Comparison of ENCODE assay signal across 8 cellular contexts in the genomic region with DNA sequence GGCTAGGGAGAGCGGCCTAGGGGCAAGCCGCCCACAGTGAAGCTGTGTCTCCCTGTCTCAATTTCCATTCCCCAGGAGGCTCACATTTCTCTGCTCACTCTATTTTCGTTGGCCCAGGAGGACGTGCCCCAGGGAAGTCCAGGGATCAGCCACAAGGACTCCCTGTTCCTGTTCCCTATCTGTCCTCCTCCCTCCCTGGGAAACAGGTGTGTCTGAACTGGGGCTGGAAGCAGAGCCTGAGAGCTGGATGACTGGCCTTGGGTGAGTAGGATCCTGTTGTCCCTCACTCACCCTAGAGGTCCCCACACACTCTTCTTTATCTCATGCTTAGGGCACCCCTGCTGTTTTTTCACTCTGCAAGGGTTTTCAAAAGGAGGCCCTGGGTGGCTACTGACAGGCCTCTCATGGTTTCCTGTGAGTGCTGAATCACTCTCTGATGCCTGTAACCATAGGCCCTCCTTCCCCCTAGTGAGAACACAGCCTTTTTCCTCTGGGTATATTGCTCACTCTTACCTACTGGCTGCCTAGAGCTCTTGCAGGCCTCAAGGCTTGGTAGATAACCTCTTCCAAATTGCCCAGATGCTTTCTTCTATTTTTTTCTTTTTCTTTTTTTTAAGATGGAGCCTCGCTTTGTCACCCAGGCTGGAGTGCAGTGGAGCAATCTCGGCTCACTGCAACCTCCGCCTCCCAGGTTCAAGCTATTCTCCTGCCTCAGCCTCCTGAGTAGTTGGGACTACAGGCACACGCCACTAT. TPM values are rescaled to one million over a fixed set of nuclear protein-coding genes. Genes with fewer than 3 reads are reported as not detected.
DNase-seq lines count a peak whose midpoint lies in the region; ATAC-seq and TF ChIP-seq lines count a peak whose summit lies in the region.

No MANE protein-coding gene starts in this region.

- H3K36me3 ChIP-seq in CD4-positive, CD25-positive, alpha-beta regulatory T cell (ENCODE audit: control insufficient read depth, insufficient read depth, low read length) = no peaks in the 10 kb centered on the region
- H3K36me3 ChIP-seq in mesodermal cell (ENCODE audit: control insufficient read depth, insufficient read depth, low read length) = peaks cover under 1% of the 10 kb centered on the region

- no peak overlapping the region for H3K4me3 ChIP-seq in CD4-positive, CD25-positive, alpha-beta regulatory T cell (ENCODE audit: low read depth, low read length)
- no peak overlapping the region for H3K4me3 ChIP-seq in mesodermal cell (ENCODE audit: extremely low read depth, insufficient read depth, low read length, poor library complexity, severe bottlenecking)

- no peaks in the 10 kb centered on the region for H3K36me3 Mint-ChIP-seq in CD4-positive, CD25-positive, alpha-beta regulatory T cell
- H3K36me3 Mint-ChIP-seq in activated naive CD4-positive, alpha-beta T cell treated with anti-CD3 and anti-CD28 coated beads, Interleukin-2, amount 50 U/mL, for 72 hours = peaks cover 17 to 27% of the 10 kb centered on the region in 2 donors

- peak; percentile 52 to 71 for ATAC-seq in CD4-positive, CD25-positive, alpha-beta regulatory T cell (ENCODE audit: low read depth in 2 of 2)
- ATAC-seq in activated naive CD4-positive, alpha-beta T cell treated with anti-CD3 and anti-CD28 coated beads, Interleukin-2, amount 50 U/mL, for 72 hours = peak; percentile 71 to 77
- no peak for ATAC-seq in GM18505 (IDR thresholded peaks at IDR 0.05; ENCODE audit: unreplicated experiment)

- H3K4me1 ChIP-seq in CD4-positive, CD25-positive, alpha-beta regulatory T cell (ENCODE audit: control insufficient read depth, insufficient read depth, low read length, poor library complexity, severe bottlenecking) = peaks cover 31% of the 10 kb centered on the region
- peaks cover 22% of the 10 kb centered on the region for H3K4me1 ChIP-seq in mesodermal cell (ENCODE audit: control insufficient read depth, insufficient read depth, low read length, poor library complexity, severe bottlenecking)

- peak overlapping the region; percentile 79 to 97 (median 87) for H3K27ac Mint-ChIP-seq in CD4-positive, CD25-positive, alpha-beta regulatory T cell
- H3K27ac Mint-ChIP-seq in activated naive CD4-positive, alpha-beta T cell treated with anti-CD3 and anti-CD28 coated beads, Interleukin-2, amount 50 U/mL, for 72 hours = peak overlapping the region; percentile 91 to 92

- TF ChIP-seq CTCF in GM20000 (IDR thresholded peaks at IDR 0.05; ENCODE audit: extremely low read depth, missing control alignments) = no peak

- peaks cover 12 to 61% (median 40%) of the 10 kb centered on the region in 4 donors for H3K4me1 Mint-ChIP-seq in CD4-positive, CD25-positive, alpha-beta regulatory T cell

- no peak for TF ChIP-seq POLR2A in GM18505 (IDR thresholded peaks at IDR 0.05; ENCODE audit: borderline replicate concordance, extremely low read depth, insufficient read depth, insufficient read length)

- peak overlapping the region; percentile 15 to 70 (median 37) for H3K4me3 Mint-ChIP-seq in CD4-positive, CD25-positive, alpha-beta regulatory T cell

- H3K9me3 ChIP-seq in CD4-positive, CD25-positive, alpha-beta regulatory T cell (ENCODE audit: control insufficient read depth in 2 of 2, low read length in 2 of 2) = no peaks in the 10 kb centered on the region
- H3K9me3 ChIP-seq in mesodermal cell (ENCODE audit: control insufficient read depth, low read length) = no peaks in the 10 kb centered on the region

- no peaks in the 10 kb centered on the region for H3K9me3 Mint-ChIP-seq in CD4-positive, CD25-positive, alpha-beta regulatory T cell
- H3K9me3 Mint-ChIP-seq in activated naive CD4-positive, alpha-beta T cell treated with anti-CD3 and anti-CD28 coated beads, Interleukin-2, amount 50 U/mL, for 72 hours = no peaks in the 10 kb centered on the region

- no peaks in the 10 kb centered on the region for H3K27me3 ChIP-seq in CD4-positive, CD25-positive, alpha-beta regulatory T cell (ENCODE audit: control insufficient read depth, insufficient read depth, low read length)

- 85 to 86% methylated on average over 5 of the region's 8 CpGs for WGBS in mesodermal cell (ENCODE audit: insufficient coverage in 2 of 2), 2 experiments

- peak overlapping the region; percentile 5 for H3K27ac ChIP-seq in CD4-positive, CD25-positive, alpha-beta regulatory T cell (ENCODE audit: insufficient read depth, low read length, poor library complexity, severe bottlenecking)
- H3K27ac ChIP-seq in mesodermal cell (ENCODE audit: low read depth, low read length, severe bottlenecking) = peak overlapping the region; percentile 80

- DNase-seq in CD4-positive, CD25-positive, alpha-beta regulatory T cell = peak in 2 of 3 donors; percentile 57 to 84
- DNase-seq in NCI-H146 (lab: John Stamatoyannopoulos, UW) (peak; percentile 25), D341Med (ENCODE audit: low spot score) (no peak), NCI-H1930 (lab: John Stamatoyannopoulos, UW) (no peak), GM20000 (ENCODE audit: low spot score) (no peak)
- DNase-seq in activated naive CD4-positive, alpha-beta T cell treated with anti-CD3 and anti-CD28 coated beads, Interleukin-2, amount 50 U/mL, for 72 hours (ENCODE audit: low spot score in 2 of 2) = peak in 1 of 2 donors; percentile 65

- no peaks in the 10 kb centered on the region for H3K27me3 Mint-ChIP-seq in CD4-positive, CD25-positive, alpha-beta regulatory T cell

RNA-seq across cellular contexts. Expression of a gene that starts 3.3 kb away (rescaled TPM):
- 12.3 TPM for total RNA-seq in CD4-positive, CD25-positive, alpha-beta regulatory T cell
- polyA plus RNA-seq in CD4-positive, CD25-positive, alpha-beta regulatory T cell = 10 to 100 TPM; 21.0 to 31.1 (median 24.9) TPM
- total RNA-seq in activated naive CD4-positive, alpha-beta T cell treated with anti-CD3 and anti-CD28 coated beads, Interleukin-2, amount 50 U/mL, for 72 hours = 10 to 100 TPM; 55.7 to 92.2 TPM
- 63.0 TPM for polyA plus RNA-seq in mesodermal cell (2013, experiment 1 of 2)
- 61.6 TPM for polyA plus RNA-seq in mesodermal cell (2013, experiment 2 of 2)

RNA-seq across cellular contexts. Expression of a gene that starts 4.0 kb away (rescaled TPM):
- total RNA-seq in CD4-positive, CD25-positive, alpha-beta regulatory T cell = 4.6 TPM
- 10 to 100 TPM; 11.2 to 20.8 (median 13.3) TPM for polyA plus RNA-seq in CD4-positive, CD25-positive, alpha-beta regulatory T cell
- total RNA-seq in activated naive CD4-positive, alpha-beta T cell treated with anti-CD3 and anti-CD28 coated beads, Interleukin-2, amount 50 U/mL, for 72 hours = 10 to 100 TPM; 17.9 to 39.0 TPM
- polyA plus RNA-seq in mesodermal cell (2013, experiment 1 of 2) = 73.2 TPM
- 62.8 TPM for polyA plus RNA-seq in mesodermal cell (2013, experiment 2 of 2)

RNA-seq across cellular contexts. Expression of a gene that starts 19.4 kb away (rescaled TPM):
- 47.6 TPM for total RNA-seq in CD4-positive, CD25-positive, alpha-beta regulatory T cell
- polyA plus RNA-seq in CD4-positive, CD25-positive, alpha-beta regulatory T cell = 100 to 1,000 TPM in 3 of 4 donors, 10 to 100 TPM in 1; 90.6 to 118 (median 105) TPM
- total RNA-seq in activated naive CD4-positive, alpha-beta T cell treated with anti-CD3 and anti-CD28 coated beads, Interleukin-2, amount 50 U/mL, for 72 hours = 10 to 100 TPM; 92.9 to 99.3 TPM
- polyA plus RNA-seq in mesodermal cell (2013, experiment 1 of 2) = 72.0 TPM
- polyA plus RNA-seq in mesodermal cell (2013, experiment 2 of 2) = 66.0 TPM

RNA-seq across cellular contexts. Expression of a gene that starts 37.3 kb away (rescaled TPM):
- 1.7 TPM for total RNA-seq in CD4-positive, CD25-positive, alpha-beta regulatory T cell
- polyA plus RNA-seq in CD4-positive, CD25-positive, alpha-beta regulatory T cell = under 1 TPM; 0.11 to 0.49 (median 0.32) TPM
- total RNA-seq in activated naive CD4-positive, alpha-beta T cell treated with anti-CD3 and anti-CD28 coated beads, Interleukin-2, amount 50 U/mL, for 72 hours = not detected
- 0.96 TPM for polyA plus RNA-seq in mesodermal cell (2013, experiment 1 of 2)
- polyA plus RNA-seq in mesodermal cell (2013, experiment 2 of 2) = 0.71 TPM

Comparison
In these comparisons a context has a peak if more than half of its experiments do, and no peak if none do; other contexts are left out.
1. DNase-seq: peak in CD4-positive, CD25-positive, alpha-beta regulatory T cell (2 of 3) and NCI-H146 (single experiment); none in D341Med (single experiment), NCI-H1930 (0 of 2) and GM20000 (single experiment).